ENCODE assay signal across 8 cellular contexts in the genomic region with DNA sequence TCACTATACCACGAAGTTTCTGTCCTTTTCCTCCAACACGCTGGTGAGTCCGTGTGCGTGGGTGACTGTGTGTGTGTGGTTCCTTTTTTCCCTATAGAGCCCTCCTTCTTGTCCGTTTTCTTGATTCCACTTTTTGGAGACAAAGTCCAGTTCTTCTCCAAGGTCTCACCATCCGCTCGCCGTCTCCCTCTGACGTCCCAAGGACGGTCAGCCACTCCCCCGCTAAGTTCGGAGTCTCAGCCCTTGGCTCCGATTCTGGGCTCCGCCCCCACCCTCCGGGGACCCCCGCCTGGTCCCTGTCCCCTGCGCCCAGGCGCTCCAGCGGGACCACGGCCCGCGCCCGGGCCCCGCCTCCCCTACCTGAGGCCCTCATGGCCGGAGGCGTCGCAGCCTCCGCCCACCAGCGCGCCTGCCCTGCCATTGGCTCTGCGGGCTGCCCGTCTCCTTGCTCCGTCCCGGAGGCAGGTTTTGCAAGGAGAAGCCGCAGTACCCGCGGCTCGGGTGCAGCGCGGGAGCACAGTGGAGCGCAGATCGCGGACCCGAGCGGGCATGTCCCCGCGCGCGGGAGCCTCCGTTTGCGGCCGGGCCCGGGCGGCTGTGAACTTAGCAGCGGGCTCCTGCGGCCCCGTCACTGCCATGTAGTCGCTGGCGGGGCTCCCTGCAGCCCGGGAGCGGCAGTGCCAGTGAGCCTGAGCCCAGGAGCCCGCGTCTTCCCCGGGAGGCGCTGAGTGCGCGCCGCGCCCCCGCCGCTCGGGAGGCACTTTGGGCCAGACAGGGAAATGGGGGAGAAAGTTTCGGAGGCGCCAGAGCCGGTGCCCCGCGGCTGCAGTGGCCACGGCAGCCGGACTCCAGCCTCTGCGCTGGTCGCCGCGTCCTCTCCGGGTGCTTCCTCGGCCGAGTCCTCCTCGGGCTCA. TPM values are rescaled to one million over a fixed set of nuclear protein-coding genes. Genes with fewer than 3 reads are reported as not detected.
A peak's percentile ranks its signal among the peaks of the same experiment; 100 is the strongest.
DNase-seq lines count a peak whose midpoint lies in the region; ATAC-seq and TF ChIP-seq lines count a peak whose summit lies in the region.

A gene (plus strand): TSS at position 517 of the 914 bp plus-strand sequence. CDS start 263 bp downstream, at position 780.

- H3K9me3 ChIP-seq in HUES48 (ENCODE audit: control insufficient read depth, insufficient read depth, low read length), result no peaks in the 10 kb centered on the region

- H3K4me3 Mint-ChIP-seq in activated T-cell treated with anti-CD3 and anti-CD28 coated beads, Interleukin-2, amount 50 U/mL, for 24 hours, result peak within 1 kb of the TSS; percentile 68
- peak within 1 kb of the TSS; percentile 80 for H3K4me3 Mint-ChIP-seq in stimulated activated naive CD8-positive, alpha-beta T cell treated with anti-CD3 and anti-CD28 coated beads, Interleukin-15, Interleukin-2, amounts not matched to agents 100 ng/mL and 50 ng/mL, for 24 hours

- H3K9me3 Mint-ChIP-seq in activated T-cell treated with anti-CD3 and anti-CD28 coated beads, Interleukin-2, amount 50 U/mL, for 24 hours, result no peaks in the 10 kb centered on the region
- no peaks in the 10 kb centered on the region for H3K9me3 Mint-ChIP-seq in stimulated activated naive CD8-positive, alpha-beta T cell treated with anti-CD3 and anti-CD28 coated beads, Interleukin-15, Interleukin-2, amounts not matched to agents 100 ng/mL and 50 ng/mL, for 24 hours

- H3K36me3 Mint-ChIP-seq in activated T-cell treated with anti-CD3 and anti-CD28 coated beads, Interleukin-2, amount 50 U/mL, for 24 hours (ENCODE audit: low read depth), result no peaks in the 10 kb centered on the region
- H3K36me3 Mint-ChIP-seq in stimulated activated naive CD8-positive, alpha-beta T cell treated with anti-CD3 and anti-CD28 coated beads, Interleukin-15, Interleukin-2, amounts not matched to agents 100 ng/mL and 50 ng/mL, for 24 hours (ENCODE audit: low read depth), result no peaks in the 10 kb centered on the region

- H3K4me1 ChIP-seq in HUES48 (ENCODE audit: control insufficient read depth, insufficient read depth, low read length), result peaks cover 3% of the 10 kb centered on the region; the same call in 1 of the 2 replicates

- no peak within 1 kb of the TSS for H3K27ac ChIP-seq in HUES48 (ENCODE audit: low read depth, low read length)

- no peak for TF ChIP-seq CTCF in fibroblast of mammary gland (conservative IDR thresholded peaks at IDR 0.05; ENCODE audit: control insufficient read depth, insufficient read depth, low read depth, low read length)

- peak; percentile 90 for DNase-seq in D341Med (ENCODE audit: low spot score)
- peak; percentile 72 for DNase-seq in NOMO-1 treated with DMSO at 0.1 percent for 48 hours (lab: John Stamatoyannopoulos, UW; ENCODE audit: unreplicated experiment)
- peak; percentile 79 for DNase-seq in activated T-cell treated with anti-CD3 and anti-CD28 coated beads, Interleukin-2, amount 50 U/mL, for 24 hours
- DNase-seq in fibroblast of mammary gland (ENCODE audit: low read depth), result peak; percentile 76
- DNase-seq in myocyte (ENCODE audit: low read depth), result peak; percentile 65

- peak; percentile 98 for ATAC-seq in GM21447 (IDR thresholded peaks at IDR 0.05; ENCODE audit: unreplicated experiment)

- H3K9ac ChIP-seq in HUES48 (ENCODE audit: low read depth, low read length), result no peak within 1 kb of the TSS

- peaks cover 14% of the 10 kb centered on the region for H3K4me1 Mint-ChIP-seq in activated T-cell treated with anti-CD3 and anti-CD28 coated beads, Interleukin-2, amount 50 U/mL, for 24 hours (ENCODE audit: low read depth)
- peaks cover 13% of the 10 kb centered on the region for H3K4me1 Mint-ChIP-seq in stimulated activated naive CD8-positive, alpha-beta T cell treated with anti-CD3 and anti-CD28 coated beads, Interleukin-15, Interleukin-2, amounts not matched to agents 100 ng/mL and 50 ng/mL, for 24 hours (ENCODE audit: low read depth)

- peaks cover 65% of the 10 kb centered on the region for H3K27me3 ChIP-seq in HUES48 (ENCODE audit: control insufficient read depth, insufficient read depth, low read length)

- peaks cover 82% of the 10 kb centered on the region for H3K27me3 Mint-ChIP-seq in activated T-cell treated with anti-CD3 and anti-CD28 coated beads, Interleukin-2, amount 50 U/mL, for 24 hours
- H3K27me3 Mint-ChIP-seq in stimulated activated naive CD8-positive, alpha-beta T cell treated with anti-CD3 and anti-CD28 coated beads, Interleukin-15, Interleukin-2, amounts not matched to agents 100 ng/mL and 50 ng/mL, for 24 hours, result peaks cover 69% of the 10 kb centered on the region

- no peaks in the 10 kb centered on the region for H3K36me3 ChIP-seq in HUES48 (ENCODE audit: control insufficient read depth, insufficient read depth, low read length)

- no peak within 1 kb of the TSS for H3K27ac Mint-ChIP-seq in activated T-cell treated with anti-CD3 and anti-CD28 coated beads, Interleukin-2, amount 50 U/mL, for 24 hours
- H3K27ac Mint-ChIP-seq in stimulated activated naive CD8-positive, alpha-beta T cell treated with anti-CD3 and anti-CD28 coated beads, Interleukin-15, Interleukin-2, amounts not matched to agents 100 ng/mL and 50 ng/mL, for 24 hours, result no peak within 1 kb of the TSS

- H3K4me3 ChIP-seq in HUES48 (ENCODE audit: low read depth, low read length) (peak within 1 kb of the TSS; percentile 81), fibroblast of mammary gland (ENCODE audit: control insufficient read depth, low read depth, low read length) (peak within 1 kb of the TSS; percentile 45)

RNA-seq across cellular contexts. Expression of the gene that starts here (rescaled TPM):
- total RNA-seq in myocyte, result 7.6 and 12.4 TPM in 2 replicates
- 8.5 TPM for polyA plus RNA-seq in myocyte (2012)
